In genomic region chr20:49282584-49283171, GRCh38 we compare ENCODE assay signal across 2 cellular contexts.
TF ChIP-seq lines count a peak whose summit lies in the region.

No MANE protein-coding gene starts in this region.

TF ChIP-seq in IMR-90, 13 proteins besides CTCF, POLR2A, EP300 and RAD21:
- TF ChIP-seq MAFK (IDR thresholded peaks at IDR 0.05; ENCODE audit: low read depth, low read length): no peak
- no peak for TF ChIP-seq CHD1 (IDR thresholded peaks at IDR 0.05; ENCODE audit: low read depth, low read length)
- TF ChIP-seq RCOR1 (IDR thresholded peaks at IDR 0.05; ENCODE audit: insufficient replicate concordance, low read length): no peak
- TF ChIP-seq MXI1 (IDR thresholded peaks at IDR 0.05; ENCODE audit: borderline replicate concordance, low read depth, low read length): no peak
- no peak for TF ChIP-seq USF2 (IDR thresholded peaks at IDR 0.05; ENCODE audit: low read depth, low read length)
- TF ChIP-seq BHLHE40 (IDR thresholded peaks at IDR 0.05; ENCODE audit: low read depth, low read length): no peak
- no peak for TF ChIP-seq RFX5 (IDR thresholded peaks at IDR 0.05; ENCODE audit: low read depth, low read length)
- TF ChIP-seq ELK1 (IDR thresholded peaks at IDR 0.05; ENCODE audit: borderline replicate concordance, low read depth, low read length): no peak
- no peak for TF ChIP-seq SMC3 (IDR thresholded peaks at IDR 0.05; ENCODE audit: low read depth, low read length)
- TF ChIP-seq MAZ (IDR thresholded peaks at IDR 0.05; ENCODE audit: borderline replicate concordance, low read depth, low read length): no peak
- no peak for TF ChIP-seq NFE2L2 (IDR thresholded peaks at IDR 0.05; ENCODE audit: low read depth, low read length)
- TF ChIP-seq CEBPB (IDR thresholded peaks at IDR 0.05; ENCODE audit: low read depth, low read length): no peak
- no peak for TF ChIP-seq FOS (IDR thresholded peaks at IDR 0.05; ENCODE audit: low read depth, low read length)

TF ChIP-seq in GM12878, 131 proteins besides CTCF, POLR2A, EP300 and RAD21:
- TF ChIP-seq SREBF1 (IDR thresholded peaks at IDR 0.05; ENCODE audit: low read length): no peak
- TF ChIP-seq, protein P1, sequence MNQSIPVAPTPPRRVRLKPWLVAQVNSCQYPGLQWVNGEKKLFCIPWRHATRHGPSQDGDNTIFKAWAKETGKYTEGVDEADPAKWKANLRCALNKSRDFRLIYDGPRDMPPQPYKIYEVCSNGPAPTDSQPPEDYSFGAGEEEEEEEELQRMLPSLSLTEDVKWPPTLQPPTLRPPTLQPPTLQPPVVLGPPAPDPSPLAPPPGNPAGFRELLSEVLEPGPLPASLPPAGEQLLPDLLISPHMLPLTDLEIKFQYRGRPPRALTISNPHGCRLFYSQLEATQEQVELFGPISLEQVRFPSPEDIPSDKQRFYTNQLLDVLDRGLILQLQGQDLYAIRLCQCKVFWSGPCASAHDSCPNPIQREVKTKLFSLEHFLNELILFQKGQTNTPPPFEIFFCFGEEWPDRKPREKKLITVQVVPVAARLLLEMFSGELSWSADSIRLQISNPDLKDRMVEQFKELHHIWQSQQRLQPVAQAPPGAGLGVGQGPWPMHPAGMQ (IDR thresholded peaks at IDR 0.05; ENCODE audit: borderline replicate concordance): no peak
- TF ChIP-seq ZBTB33 (IDR thresholded peaks at IDR 0.05): no peak
- no peak for TF ChIP-seq JUND (IDR thresholded peaks at IDR 0.05; ENCODE audit: low read depth, low read length)
- no peak for TF ChIP-seq CUX1 (IDR thresholded peaks at IDR 0.05; ENCODE audit: insufficient replicate concordance, low read depth, low read length)
- TF ChIP-seq USF2 (IDR thresholded peaks at IDR 0.05; ENCODE audit: borderline replicate concordance, low read depth, low read length): no peak
- TF ChIP-seq ZBED1 (IDR thresholded peaks at IDR 0.05; ENCODE audit: borderline replicate concordance): 0 out of 2 replicates have a peak, but pooled peaks have one; percentile 41
- TF ChIP-seq FOXM1 (IDR thresholded peaks at IDR 0.05; ENCODE audit: low read depth, low read length): 0 out of 2 replicates have a peak, but pooled peaks have one; percentile 27
- no peak for TF ChIP-seq ZNF274 (IDR thresholded peaks at IDR 0.05; ENCODE audit: insufficient read depth, insufficient read length)
- TF ChIP-seq ASH2L (IDR thresholded peaks at IDR 0.05; ENCODE audit: borderline replicate concordance, low read depth): no peak
- no peak for TF ChIP-seq E4F1 (IDR thresholded peaks at IDR 0.05; ENCODE audit: borderline replicate concordance, partially characterized antibody)
- TF ChIP-seq ESRRA (IDR thresholded peaks at IDR 0.05; ENCODE audit: low read length): no peak
- TF ChIP-seq SMAD5 (IDR thresholded peaks at IDR 0.05; ENCODE audit: low read depth): peak; percentile 29; the same call in 1 of the 2 replicates
- TF ChIP-seq HDAC6 (IDR thresholded peaks at IDR 0.05; ENCODE audit: unreplicated experiment): peak; percentile 58
- TF ChIP-seq, protein P2, sequence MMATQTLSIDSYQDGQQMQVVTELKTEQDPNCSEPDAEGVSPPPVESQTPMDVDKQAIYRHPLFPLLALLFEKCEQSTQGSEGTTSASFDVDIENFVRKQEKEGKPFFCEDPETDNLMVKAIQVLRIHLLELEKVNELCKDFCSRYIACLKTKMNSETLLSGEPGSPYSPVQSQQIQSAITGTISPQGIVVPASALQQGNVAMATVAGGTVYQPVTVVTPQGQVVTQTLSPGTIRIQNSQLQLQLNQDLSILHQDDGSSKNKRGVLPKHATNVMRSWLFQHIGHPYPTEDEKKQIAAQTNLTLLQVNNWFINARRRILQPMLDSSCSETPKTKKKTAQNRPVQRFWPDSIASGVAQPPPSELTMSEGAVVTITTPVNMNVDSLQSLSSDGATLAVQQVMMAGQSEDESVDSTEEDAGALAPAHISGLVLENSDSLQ (IDR thresholded peaks at IDR 0.05): no peak
- TF ChIP-seq IRF4 (IDR thresholded peaks at IDR 0.05; ENCODE audit: low read depth, low read length): no peak
- TF ChIP-seq ZBTB4 (CRISPR knock-in tag; IDR thresholded peaks at IDR 0.05): no peak
- 0 out of 2 replicates have a peak, but pooled peaks have one; percentile 13 for TF ChIP-seq TCF7 (IDR thresholded peaks at IDR 0.05; ENCODE audit: borderline replicate concordance)
- no peak for TF ChIP-seq ZNF592 (IDR thresholded peaks at IDR 0.05)
- no peak for TF ChIP-seq KAT2A (conservative IDR thresholded peaks at IDR 0.05; ENCODE audit: control insufficient read depth, low read depth, low read length)
- TF ChIP-seq ZSCAN29 (IDR thresholded peaks at IDR 0.05): no peak
- no peak for TF ChIP-seq PAX8 (IDR thresholded peaks at IDR 0.05)
- no peak for TF ChIP-seq EED (IDR thresholded peaks at IDR 0.05; ENCODE audit: low read depth)
- TF ChIP-seq POLR2AphosphoS5 (IDR thresholded peaks at IDR 0.05; ENCODE audit: low read length): peak; percentile 73
- no peak for TF ChIP-seq IKZF2 (IDR thresholded peaks at IDR 0.05)
- no peak for TF ChIP-seq ATF7 (IDR thresholded peaks at IDR 0.05; ENCODE audit: low read depth)
- TF ChIP-seq, protein P3, sequence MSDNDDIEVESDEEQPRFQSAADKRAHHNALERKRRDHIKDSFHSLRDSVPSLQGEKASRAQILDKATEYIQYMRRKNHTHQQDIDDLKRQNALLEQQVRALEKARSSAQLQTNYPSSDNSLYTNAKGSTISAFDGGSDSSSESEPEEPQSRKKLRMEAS (IDR thresholded peaks at IDR 0.05; ENCODE audit: low read depth, low read length): no peak
- TF ChIP-seq CBX3 (IDR thresholded peaks at IDR 0.05; ENCODE audit: borderline replicate concordance, low read depth): no peak
- TF ChIP-seq POU2F2 (IDR thresholded peaks at IDR 0.05; ENCODE audit: borderline replicate concordance, low read depth, low read length): peak; percentile 5; the same call in 1 of the 3 replicates
- no peak for TF ChIP-seq SMARCA5 (IDR thresholded peaks at IDR 0.05)
- TF ChIP-seq DPF2 (IDR thresholded peaks at IDR 0.05): no peak
- TF ChIP-seq BRCA1 (IDR thresholded peaks at IDR 0.05; ENCODE audit: low read depth, low read length): no peak
TF ChIP-seq in GM12878: peak in this region for 7.
